In genomic region chr10:52746169-52746568, GRCh38 we compare ENCODE assay signal across 2 cellular contexts.
TF ChIP-seq lines count a peak whose summit lies in the region.

No MANE protein-coding gene starts in this region.

TF ChIP-seq in HCT116, 20 proteins besides CTCF, POLR2A, EP300 and RAD21:
- TF ChIP-seq EZH2phosphoT487 (IDR thresholded peaks at IDR 0.05; ENCODE audit: borderline replicate concordance) (no peak), MAX (IDR thresholded peaks at IDR 0.05) (no peak), CEBPB (IDR thresholded peaks at IDR 0.05; ENCODE audit: low read depth) (no peak), SIN3A (IDR thresholded peaks at IDR 0.05; ENCODE audit: low read depth) (no peak), FOSL1 (IDR thresholded peaks at IDR 0.05; ENCODE audit: low read depth) (no peak), REST (IDR thresholded peaks at IDR 0.05; ENCODE audit: low read depth) (no peak), ZFX (IDR thresholded peaks at IDR 0.05) (no peak), SRF (IDR thresholded peaks at IDR 0.05; ENCODE audit: low read depth) (no peak)
- TF ChIP-seq, protein P1, sequence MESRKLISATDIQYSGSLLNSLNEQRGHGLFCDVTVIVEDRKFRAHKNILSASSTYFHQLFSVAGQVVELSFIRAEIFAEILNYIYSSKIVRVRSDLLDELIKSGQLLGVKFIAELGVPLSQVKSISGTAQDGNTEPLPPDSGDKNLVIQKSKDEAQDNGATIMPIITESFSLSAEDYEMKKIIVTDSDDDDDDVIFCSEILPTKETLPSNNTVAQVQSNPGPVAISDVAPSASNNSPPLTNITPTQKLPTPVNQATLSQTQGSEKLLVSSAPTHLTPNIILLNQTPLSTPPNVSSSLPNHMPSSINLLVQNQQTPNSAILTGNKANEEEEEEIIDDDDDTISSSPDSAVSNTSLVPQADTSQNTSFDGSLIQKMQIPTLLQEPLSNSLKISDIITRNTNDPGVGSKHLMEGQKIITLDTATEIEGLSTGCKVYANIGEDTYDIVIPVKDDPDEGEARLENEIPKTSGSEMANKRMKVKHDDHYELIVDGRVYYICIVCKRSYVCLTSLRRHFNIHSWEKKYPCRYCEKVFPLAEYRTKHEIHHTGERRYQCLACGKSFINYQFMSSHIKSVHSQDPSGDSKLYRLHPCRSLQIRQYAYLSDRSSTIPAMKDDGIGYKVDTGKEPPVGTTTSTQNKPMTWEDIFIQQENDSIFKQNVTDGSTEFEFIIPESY (IDR thresholded peaks at IDR 0.05; ENCODE audit: extremely low read depth, insufficient replicate concordance, low read length) = no peak

TF ChIP-seq in HepG2, 621 proteins besides CTCF, POLR2A, EP300 and RAD21:
- TF ChIP-seq KLF16 (CRISPR knock-in tag; IDR thresholded peaks at IDR 0.05) (no peak), ZBTB34 (CRISPR knock-in tag; IDR thresholded peaks at IDR 0.05) (no peak), ZNF24 (IDR thresholded peaks at IDR 0.05) (no peak), ZFP37 (CRISPR knock-in tag; IDR thresholded peaks at IDR 0.05; ENCODE audit: borderline replicate concordance) (no peak), ARNT2 (CRISPR knock-in tag; IDR thresholded peaks at IDR 0.05; ENCODE audit: low read depth) (no peak), ZNF883 (CRISPR knock-in tag; IDR thresholded peaks at IDR 0.05; ENCODE audit: not compliant biosample characterization) (no peak), IRF9 (CRISPR knock-in tag; IDR thresholded peaks at IDR 0.05; ENCODE audit: borderline replicate concordance) (no peak), GTF2F1 (IDR thresholded peaks at IDR 0.05; ENCODE audit: low read length) (no peak), KLF15 (CRISPR knock-in tag; IDR thresholded peaks at IDR 0.05; ENCODE audit: borderline replicate concordance) (no peak), SAFB2 (CRISPR knock-in tag; IDR thresholded peaks at IDR 0.05; ENCODE audit: borderline replicate concordance, low read depth) (no peak), TGIF2 (CRISPR knock-in tag; IDR thresholded peaks at IDR 0.05) (no peak), KMT2A (CRISPR knock-in tag; IDR thresholded peaks at IDR 0.05) (no peak), REL (CRISPR knock-in tag; conservative IDR thresholded peaks at IDR 0.05) (no peak), HOXA7 (CRISPR knock-in tag; IDR thresholded peaks at IDR 0.05) (no peak), ZBTB4 (CRISPR knock-in tag; IDR thresholded peaks at IDR 0.05; ENCODE audit: borderline replicate concordance) (no peak), PAXIP1 (CRISPR knock-in tag; conservative IDR thresholded peaks at IDR 0.05) (no peak), SALL2 (CRISPR knock-in tag; IDR thresholded peaks at IDR 0.05) (no peak)
- TF ChIP-seq, protein P2, sequence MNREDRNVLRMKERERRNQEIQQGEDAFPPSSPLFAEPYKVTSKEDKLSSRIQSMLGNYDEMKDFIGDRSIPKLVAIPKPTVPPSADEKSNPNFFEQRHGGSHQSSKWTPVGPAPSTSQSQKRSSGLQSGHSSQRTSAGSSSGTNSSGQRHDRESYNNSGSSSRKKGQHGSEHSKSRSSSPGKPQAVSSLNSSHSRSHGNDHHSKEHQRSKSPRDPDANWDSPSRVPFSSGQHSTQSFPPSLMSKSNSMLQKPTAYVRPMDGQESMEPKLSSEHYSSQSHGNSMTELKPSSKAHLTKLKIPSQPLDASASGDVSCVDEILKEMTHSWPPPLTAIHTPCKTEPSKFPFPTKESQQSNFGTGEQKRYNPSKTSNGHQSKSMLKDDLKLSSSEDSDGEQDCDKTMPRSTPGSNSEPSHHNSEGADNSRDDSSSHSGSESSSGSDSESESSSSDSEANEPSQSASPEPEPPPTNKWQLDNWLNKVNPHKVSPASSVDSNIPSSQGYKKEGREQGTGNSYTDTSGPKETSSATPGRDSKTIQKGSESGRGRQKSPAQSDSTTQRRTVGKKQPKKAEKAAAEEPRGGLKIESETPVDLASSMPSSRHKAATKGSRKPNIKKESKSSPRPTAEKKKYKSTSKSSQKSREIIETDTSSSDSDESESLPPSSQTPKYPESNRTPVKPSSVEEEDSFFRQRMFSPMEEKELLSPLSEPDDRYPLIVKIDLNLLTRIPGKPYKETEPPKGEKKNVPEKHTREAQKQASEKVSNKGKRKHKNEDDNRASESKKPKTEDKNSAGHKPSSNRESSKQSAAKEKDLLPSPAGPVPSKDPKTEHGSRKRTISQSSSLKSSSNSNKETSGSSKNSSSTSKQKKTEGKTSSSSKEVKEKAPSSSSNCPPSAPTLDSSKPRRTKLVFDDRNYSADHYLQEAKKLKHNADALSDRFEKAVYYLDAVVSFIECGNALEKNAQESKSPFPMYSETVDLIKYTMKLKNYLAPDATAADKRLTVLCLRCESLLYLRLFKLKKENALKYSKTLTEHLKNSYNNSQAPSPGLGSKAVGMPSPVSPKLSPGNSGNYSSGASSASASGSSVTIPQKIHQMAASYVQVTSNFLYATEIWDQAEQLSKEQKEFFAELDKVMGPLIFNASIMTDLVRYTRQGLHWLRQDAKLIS (CRISPR knock-in tag; IDR thresholded peaks at IDR 0.05) = no peak
